ENCODE assay signal across 23 cellular contexts in genomic region chr11:64063741-64064140, GRCh38. TPM values are rescaled to one million over a fixed set of nuclear protein-coding genes. Genes with fewer than 3 reads are reported as not detected.
"Had no signal": no experiment of that assay in that cellular context is flagged by ENCODE, and none has a peak within 500 bp of the region (broad histone marks: within the 10 kb centered on the region; RNA-seq: fewer than 3 reads in every experiment).

No MANE protein-coding gene starts in this region.

- ATAC-seq: activated CD4-positive, alpha-beta T cell treated with anti-CD3 and anti-CD28 coated beads for 36 hours; activated naive CD4-positive, alpha-beta T cell treated with anti-CD3 and anti-CD28 coated beads, Interleukin-2, amount 50 U/mL, for 72 hours; activated T-cell treated with anti-CD3 and anti-CD28 coated beads, Interleukin-2, amount 50 U/mL, for 72 hours; esophagus mucosa; left lobe of liver; lower lobe of right lung; natural killer cell; right lobe of liver; stimulated activated naive CD8-positive, alpha-beta T cell treated with anti-CD3 and anti-CD28 coated beads, Interleukin-15, Interleukin-2, amounts not matched to agents 100 U/mL and 50 U/mL, for 24 hours had no signal

- H3K9me3 Mint-ChIP-seq: activated naive CD4-positive, alpha-beta T cell treated with anti-CD3 and anti-CD28 coated beads, Interleukin-2, amount 50 U/mL, for 72 hours; activated T-cell treated with anti-CD3 and anti-CD28 coated beads, Interleukin-2, amount 50 U/mL, for 72 hours; natural killer cell; T-helper 2 cell treated with Interferon-gamma antibody and Interleukin-4, amounts not matched to agents 5 μg/mL and 100 μg/mL, for 36 hours; type B pancreatic cell had no signal

- H3K27ac ChIP-seq: cardiac muscle cell, coronary artery, heart right ventricle, lower lobe of right lung, right lobe of liver, uterus had no signal

- H3K4me3 Mint-ChIP-seq: activated CD4-positive, alpha-beta T cell treated with anti-CD3 and anti-CD28 coated beads for 36 hours; activated T-cell treated with anti-CD3 and anti-CD28 coated beads, Interleukin-2, amount 50 U/mL, for 72 hours; natural killer cell; T-helper 2 cell treated with Interferon-gamma antibody and Interleukin-4, amounts not matched to agents 5 μg/mL and 100 μg/mL, for 36 hours; type B pancreatic cell had no signal

- DNase-seq: activated CD4-positive, alpha-beta T cell treated with anti-CD3 and anti-CD28 coated beads for 36 hours; activated CD4-positive, CD25-positive, alpha-beta regulatory T cell; activated naive CD4-positive, alpha-beta T cell; activated T-cell treated with anti-CD3 and anti-CD28 coated beads for 4 hours; activated T-cell treated with anti-CD3 and anti-CD28 coated beads, Interleukin-2, amount 50 U/mL, for 72 hours; foreskin fibroblast; heart right ventricle; kidney glomerular epithelial cell; lower lobe of right lung; mesenchymal stem cell; natural killer cell; right lobe of liver; stimulated activated CD4-positive, alpha-beta T cell treated with anti-CD3 and anti-CD28 coated beads, Interleukin-4, amount 100 ng/mL, for 1 hour; stimulated activated naive CD8-positive, alpha-beta T cell treated with anti-CD3 and anti-CD28 coated beads, Interleukin-15, Interleukin-2, amounts not matched to agents 100 U/mL and 50 U/mL, for 24 hours; T-helper 1 cell; uterus had no signal

- H3K36me3 Mint-ChIP-seq: activated naive CD4-positive, alpha-beta T cell treated with anti-CD3 and anti-CD28 coated beads, Interleukin-2, amount 50 U/mL, for 72 hours; natural killer cell; type B pancreatic cell had no signal

- H3K27ac Mint-ChIP-seq: activated CD4-positive, alpha-beta T cell treated with anti-CD3 and anti-CD28 coated beads for 36 hours; activated naive CD4-positive, alpha-beta T cell treated with anti-CD3 and anti-CD28 coated beads, Interleukin-2, amount 50 U/mL, for 72 hours; activated T-cell treated with anti-CD3 and anti-CD28 coated beads, Interleukin-2, amount 50 U/mL, for 72 hours; natural killer cell; T-helper 2 cell treated with Interferon-gamma antibody and Interleukin-4, amounts not matched to agents 5 μg/mL and 100 μg/mL, for 36 hours had no signal

RNA-seq across cellular contexts. Expression of gene FLRT1, which starts 28.0 kb away (rescaled TPM):
- total RNA-seq: activated naive CD4-positive, alpha-beta T cell treated with anti-CD3 and anti-CD28 coated beads, Interleukin-2, amount 50 U/mL, for 72 hours; esophagus mucosa; left lobe of liver; lower lobe of right lung; natural killer cell had no signal
